ENCODE assay signal across 17 cellular contexts in the genomic region with DNA sequence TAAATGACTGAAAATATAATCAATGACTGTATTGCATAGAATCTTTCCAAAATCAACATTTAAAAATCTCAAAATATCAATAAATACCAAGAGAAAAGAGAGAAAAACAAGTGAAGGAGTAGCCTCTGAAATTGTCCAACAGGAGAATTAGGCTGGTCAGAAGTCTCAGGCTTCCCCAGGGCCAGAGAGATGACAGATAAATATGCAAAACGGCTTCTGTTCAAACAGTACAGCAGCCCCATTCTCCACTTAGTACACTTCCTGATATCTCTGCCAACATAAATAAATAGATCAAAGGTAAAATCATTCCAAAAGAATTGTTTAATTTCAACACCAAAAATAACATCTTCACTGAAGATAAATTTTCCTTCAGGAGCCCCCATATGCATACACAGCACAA.
"Had no signal": no experiment of that assay in that cellular context is flagged by ENCODE, and none has a peak within 500 bp of the region (broad histone marks: within the 10 kb centered on the region; RNA-seq: fewer than 3 reads in every experiment).

No MANE protein-coding gene starts in this region.

- DNase-seq: activated CD4-positive, alpha-beta T cell treated with anti-CD3 and anti-CD28 coated beads for 4 hours; activated CD8-positive, alpha-beta memory T cell treated with anti-CD3 and anti-CD28 coated beads, Interleukin-2, amount 50 U/mL, for 4 hours; activated CD8-positive, alpha-beta T cell treated with anti-CD3 and anti-CD28 coated beads for 36 hours; activated naive CD4-positive, alpha-beta T cell treated with anti-CD3 and anti-CD28 coated beads, Interleukin-2, amount 50 U/mL, for 16 hours; activated naive CD8-positive, alpha-beta T cell treated with anti-CD3 and anti-CD28 coated beads, Interleukin-2, amount 10 ng/mL, durations not matched to agents 7 days and 5 days; adrenal gland; anterior cingulate cortex; central memory CD4-positive, alpha-beta T cell; cortex of kidney; Kasumi-1; NCI-H1092; NCI-H1417; NCI-H1694; NCI-H2081; PC-9; SHP77 treated with DMSO at 0.1 percent for 48 hours had no signal

- H3K4me1 Mint-ChIP-seq: activated naive CD8-positive, alpha-beta T cell treated with anti-CD3 and anti-CD28 coated beads, Interleukin-2, amount 10 ng/mL, durations not matched to agents 7 days and 5 days had no signal

- H3K4me1 ChIP-seq: adrenal gland had no signal

- H3K27ac ChIP-seq: adrenal gland, PC-9 had no signal

- H3K4me3 ChIP-seq: adrenal gland, PC-9 had no signal

- H3K27me3 Mint-ChIP-seq: activated CD8-positive, alpha-beta T cell treated with anti-CD3 and anti-CD28 coated beads for 36 hours; activated naive CD8-positive, alpha-beta T cell treated with anti-CD3 and anti-CD28 coated beads, Interleukin-2, amount 10 ng/mL, durations not matched to agents 7 days and 5 days had no signal

- H3K27me3 ChIP-seq: adrenal gland had no signal

- H3K36me3 Mint-ChIP-seq: activated naive CD8-positive, alpha-beta T cell treated with anti-CD3 and anti-CD28 coated beads, Interleukin-2, amount 10 ng/mL, durations not matched to agents 7 days and 5 days had no signal

- H3K9me3 ChIP-seq: adrenal gland had no signal

- H3K4me3 Mint-ChIP-seq: activated CD8-positive, alpha-beta T cell treated with anti-CD3 and anti-CD28 coated beads for 36 hours; activated naive CD8-positive, alpha-beta T cell treated with anti-CD3 and anti-CD28 coated beads, Interleukin-2, amount 10 ng/mL, durations not matched to agents 7 days and 5 days; T-helper 1 cell treated with Interleukin-12 subunit alpha and Interleukin-12 subunit beta and Interleukin-4 antibody, amounts not matched to agents 30 μg/mL and 1 μg/mL, for 36 hours had no signal

- H3K27ac Mint-ChIP-seq: activated CD8-positive, alpha-beta T cell treated with anti-CD3 and anti-CD28 coated beads for 36 hours; activated naive CD8-positive, alpha-beta T cell treated with anti-CD3 and anti-CD28 coated beads, Interleukin-2, amount 10 ng/mL, durations not matched to agents 7 days and 5 days; T-helper 1 cell treated with Interleukin-12 subunit alpha and Interleukin-12 subunit beta and Interleukin-4 antibody, amounts not matched to agents 30 μg/mL and 1 μg/mL, for 36 hours had no signal

- H3K36me3 ChIP-seq: adrenal gland had no signal
